ENCODE assay signal across 1 cellular context in genomic region chr3:105355355-105356063, GRCh38.
TF ChIP-seq lines count a peak whose summit lies in the region.

No MANE protein-coding gene starts in this region.

TF ChIP-seq in IMR-90, 13 proteins besides CTCF, POLR2A, EP300 and RAD21 (continued from another document):
- TF ChIP-seq SMC3 (IDR thresholded peaks at IDR 0.05; ENCODE audit: low read depth, low read length), result no peak
TF ChIP-seq in IMR-90: peak in this region for 2.
